10 cellular contexts compared by ENCODE assay signal in genomic region chr7:77329466-77330168, GRCh38.
A peak's percentile ranks its signal among the peaks of the same experiment; 100 is the strongest.
DNase-seq lines count a peak whose midpoint lies in the region; ATAC-seq, FAIRE-seq and TF ChIP-seq lines count a peak whose summit lies in the region.
"Had no signal": no experiment of that assay in that cellular context is flagged by ENCODE, and none has a peak within 500 bp of the region (broad histone marks: within the 10 kb centered on the region; RNA-seq: fewer than 3 reads in every experiment).

No MANE protein-coding gene starts in this region.

- ATAC-seq in GM18520 (IDR thresholded peaks at IDR 0.05; ENCODE audit: unreplicated experiment) (peak; percentile 16), HG02642 (IDR thresholded peaks at IDR 0.05; ENCODE audit: poor library complexity, unreplicated experiment) (peak; percentile 22), pancreas (no peak)
- ATAC-seq in activated CD8-positive, alpha-beta T cell treated with anti-CD3 and anti-CD28 coated beads, Interleukin-2, amount 10 ng/mL, durations not matched to agents 7 days and 5 days, result no peak

- peak overlapping the region; percentile 31 for H3K27ac Mint-ChIP-seq in activated CD8-positive, alpha-beta T cell treated with anti-CD3 and anti-CD28 coated beads, Interleukin-2, amount 10 ng/mL, durations not matched to agents 7 days and 5 days

- H3K9ac ChIP-seq in skeletal muscle tissue (ENCODE audit: low read depth in 1 of 3, low read length in 3 of 3), result no peak overlapping the region

- peaks cover 18 to 20% (median 19%) of the 10 kb centered on the region in 3 donors for H3K4me1 ChIP-seq in skeletal muscle tissue (ENCODE audit: control insufficient read depth in 3 of 3, insufficient read depth in 3 of 3, low read length in 3 of 3)
- no peaks in the 10 kb centered on the region for H3K4me1 ChIP-seq in prostate gland (replicated peaks)
- no peaks in the 10 kb centered on the region for H3K4me1 ChIP-seq in pancreas

- CTCF ChIA-PET in activated CD8-positive, alpha-beta T cell treated with anti-CD3 and anti-CD28 coated beads, Interleukin-2, amount 10 ng/mL, durations not matched to agents 7 days and 5 days (lab: Charles Lee), result interaction anchor here (0.6 to 3.2 kb wide), 3 partner anchors 38 to 83 kb away, joined by 3 to 67 read pairs (median 14); no protein-coding TSS in a partner anchor

- no peak for TF ChIP-seq POLR2A in prostate gland (IDR thresholded peaks at IDR 0.05)

- no peak for DNase-seq in activated CD8-positive, alpha-beta T cell treated with anti-CD3 and anti-CD28 coated beads, Interleukin-2, amount 10 ng/mL, durations not matched to agents 7 days and 5 days
- DNase-seq in NCI-H69 (lab: John Stamatoyannopoulos, UW), result no peak
- DNase-seq in NOMO-1 treated with DMSO at 0.1 percent for 48 hours (lab: John Stamatoyannopoulos, UW; ENCODE audit: unreplicated experiment), result no peak
- no peak for DNase-seq in prostate gland (ENCODE audit: low spot score)
- DNase-seq in pancreas, result no peak
- DNase-seq: activated gamma-delta T cell treated with Interleukin-2 at 50 U/mL for 16 hours had no signal

- H3K4me3 ChIP-seq in skeletal muscle tissue (ENCODE audit: low read length in 3 of 3) (no peak overlapping the region), prostate gland (no peak overlapping the region), pancreas (no peak overlapping the region)
- H3K4me3 ChIP-seq: SK-N-MC had no signal

- H3K27ac ChIP-seq in skeletal muscle tissue (ENCODE audit: low read depth, low read length) (peak overlapping the region; percentile 78), prostate gland (no peak overlapping the region), pancreas (no peak overlapping the region)
- H3K27ac ChIP-seq: SK-N-MC had no signal

- no peaks in the 10 kb centered on the region for H3K36me3 ChIP-seq in skeletal muscle tissue (ENCODE audit: control insufficient read depth in 3 of 3, insufficient read depth in 3 of 3, low read length in 3 of 3)
- no peaks in the 10 kb centered on the region for H3K36me3 ChIP-seq in prostate gland
- no peaks in the 10 kb centered on the region for H3K36me3 ChIP-seq in pancreas

- H3K9me3 ChIP-seq in skeletal muscle tissue (ENCODE audit: control insufficient read depth in 3 of 3, low read length in 3 of 3) (no peaks in the 10 kb centered on the region), prostate gland (no peaks in the 10 kb centered on the region), pancreas (no peaks in the 10 kb centered on the region)

- TF ChIP-seq CTCF in prostate gland (IDR thresholded peaks at IDR 0.05), result no peak
- TF ChIP-seq CTCF in pancreas (IDR thresholded peaks at IDR 0.05), result no peak

- FAIRE-seq in pancreas (lab: Jason Lieb, UNC), result no peak

- H3K27me3 ChIP-seq in skeletal muscle tissue (ENCODE audit: control insufficient read depth in 3 of 3, insufficient read depth in 3 of 3, low read length in 3 of 3) (no peaks in the 10 kb centered on the region), prostate gland (replicated peaks; ENCODE audit: insufficient read depth) (no peaks in the 10 kb centered on the region), pancreas (no peaks in the 10 kb centered on the region)

- no peaks in the 10 kb centered on the region for H3K27me3 Mint-ChIP-seq in activated CD8-positive, alpha-beta T cell treated with anti-CD3 and anti-CD28 coated beads, Interleukin-2, amount 10 ng/mL, durations not matched to agents 7 days and 5 days (ENCODE audit: low read depth)

- H3K4me3 Mint-ChIP-seq in activated CD8-positive, alpha-beta T cell treated with anti-CD3 and anti-CD28 coated beads, Interleukin-2, amount 10 ng/mL, durations not matched to agents 7 days and 5 days, result no peak overlapping the region

- H3K4me1 Mint-ChIP-seq in activated CD8-positive, alpha-beta T cell treated with anti-CD3 and anti-CD28 coated beads, Interleukin-2, amount 10 ng/mL, durations not matched to agents 7 days and 5 days (ENCODE audit: low read depth), result peaks cover 63% of the 10 kb centered on the region

- 93% methylated on average over 4 of the region's 4 CpGs for WGBS in prostate gland
- WGBS in pancreas, 2 donors, result 85 to 92% methylated on average over 4 of the region's 4 CpGs

- intact Hi-C loops in prostate gland (cut with DNase I), result loop anchor here (10.0 kb wide), 1 partner anchor 205 kb away; the partner anchor contains the start of gene CCDC146
- intact Hi-C loops in pancreas (cut with DNase I), result no loop called here

- no peaks in the 10 kb centered on the region for H3K36me3 Mint-ChIP-seq in activated CD8-positive, alpha-beta T cell treated with anti-CD3 and anti-CD28 coated beads, Interleukin-2, amount 10 ng/mL, durations not matched to agents 7 days and 5 days (ENCODE audit: low read depth)

- POLR2A ChIA-PET in activated CD8-positive, alpha-beta T cell treated with anti-CD3 and anti-CD28 coated beads, Interleukin-2, amount 10 ng/mL, durations not matched to agents 7 days and 5 days (lab: Charles Lee), result no interaction called here

- H3K9me3 Mint-ChIP-seq in activated CD8-positive, alpha-beta T cell treated with anti-CD3 and anti-CD28 coated beads, Interleukin-2, amount 10 ng/mL, durations not matched to agents 7 days and 5 days (ENCODE audit: insufficient read depth), result no peaks in the 10 kb centered on the region

Comparison
In these comparisons a context has a peak if more than half of its experiments do, and no peak if none do; other contexts are left out.
1. ATAC-seq: peak in GM18520 (single experiment) and HG02642 (single experiment); none in activated CD8-positive, alpha-beta T cell treated with anti-CD3 and anti-CD28 coated beads, Interleukin-2, amount 10 ng/mL, durations not matched to agents 7 days and 5 days (single experiment) and pancreas (0 of 4).